ENCODE assay signal across 10 cellular contexts in the genomic region with DNA sequence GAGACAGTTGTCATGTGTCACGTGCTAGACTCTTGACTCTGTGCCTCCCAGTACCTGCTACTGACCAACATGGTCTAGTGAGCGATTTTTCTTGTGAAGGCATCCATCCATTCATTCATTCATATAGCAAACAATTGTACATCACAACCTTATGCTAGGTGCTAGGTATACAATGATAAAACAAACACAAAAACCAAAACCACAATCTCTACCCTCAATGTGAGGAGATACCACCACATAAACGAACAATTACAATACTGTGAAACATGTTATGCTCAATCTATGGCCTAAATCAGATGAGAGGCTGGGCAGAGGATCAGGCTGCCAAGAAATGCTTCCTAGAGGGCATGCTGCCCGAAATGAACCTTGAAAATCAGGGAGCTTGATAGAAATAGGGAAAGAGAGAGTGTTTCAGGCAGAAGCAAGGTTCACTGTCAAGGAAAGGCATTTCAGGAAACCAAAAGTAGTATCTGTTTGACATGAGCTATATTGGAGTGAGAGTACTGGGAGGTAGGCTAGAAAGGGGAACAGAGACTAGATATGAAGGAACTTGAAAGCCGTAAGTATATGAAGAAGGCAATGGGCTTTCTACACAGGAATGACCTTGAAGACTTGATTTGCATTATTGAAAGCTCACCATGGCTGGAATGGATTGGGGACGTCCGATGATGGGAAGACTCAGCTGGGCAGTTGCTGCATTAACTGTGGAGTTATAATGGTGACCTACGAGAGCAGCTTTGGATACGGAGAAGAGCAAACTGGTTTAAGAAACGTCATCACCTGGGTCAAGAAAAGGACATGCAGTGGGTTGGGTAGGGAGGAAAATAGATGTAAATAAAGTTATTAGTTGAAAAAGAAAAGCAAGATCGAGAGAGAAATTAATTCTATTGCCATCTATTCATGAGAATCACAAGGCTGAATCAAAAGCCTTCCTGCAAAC.
DNase-seq lines count a peak whose midpoint lies in the region; ATAC-seq lines count a peak whose summit lies in the region.
"Had no signal": no experiment of that assay in that cellular context is flagged by ENCODE, and none has a peak within 500 bp of the region (broad histone marks: within the 10 kb centered on the region; RNA-seq: fewer than 3 reads in every experiment).

No MANE protein-coding gene starts in this region.

- no peaks in the 10 kb centered on the region for H3K27me3 ChIP-seq in skeletal muscle tissue (ENCODE audit: control insufficient read depth in 3 of 3, insufficient read depth in 3 of 3, low read length in 3 of 3)

- no peaks in the 10 kb centered on the region for H3K27me3 Mint-ChIP-seq in activated T-cell treated with anti-CD3 and anti-CD28 coated beads, Interleukin-2, amount 50 U/mL, for 24 hours

- DNase-seq in activated T-cell treated with anti-CD3 and anti-CD28 coated beads, Interleukin-2, amount 50 U/mL, for 24 hours: no peak
- DNase-seq in activated T-cell treated with anti-CD3 and anti-CD28 coated beads, Interleukin-2, amount 50 U/mL, for 48 hours: no peak
- DNase-seq in SIG-M5 (lab: John Stamatoyannopoulos, UW) (peak; percentile 69), SK-N-DZ (ENCODE audit: low spot score) (no peak), HK-2 (ENCODE audit: unreplicated experiment) (no peak), midbrain (lab: John Stamatoyannopoulos, UW) (no peak)
- DNase-seq: NCI-H69, right cardiac atrium had no signal

- H3K27ac ChIP-seq in skeletal muscle tissue (ENCODE audit: low read depth, low read length): peak overlapping the region; percentile 19

- no peak overlapping the region for H3K4me3 ChIP-seq in skeletal muscle tissue (ENCODE audit: low read length in 3 of 3)

- H3K27ac Mint-ChIP-seq in activated T-cell treated with anti-CD3 and anti-CD28 coated beads, Interleukin-2, amount 50 U/mL, for 24 hours: peak overlapping the region; percentile 90

- H3K9me3 ChIP-seq in skeletal muscle tissue (ENCODE audit: control insufficient read depth in 3 of 3, low read length in 3 of 3): no peaks in the 10 kb centered on the region

- peak; percentile 76 for ATAC-seq in HG02763 (IDR thresholded peaks at IDR 0.05; ENCODE audit: unreplicated experiment)

- peaks cover 13% of the 10 kb centered on the region for H3K36me3 Mint-ChIP-seq in activated T-cell treated with anti-CD3 and anti-CD28 coated beads, Interleukin-2, amount 50 U/mL, for 24 hours (ENCODE audit: low read depth)

- H3K4me1 ChIP-seq in skeletal muscle tissue (ENCODE audit: control insufficient read depth in 3 of 3, insufficient read depth in 3 of 3, low read length in 3 of 3): no peaks in the 10 kb centered on the region

- H3K4me1 Mint-ChIP-seq in activated T-cell treated with anti-CD3 and anti-CD28 coated beads, Interleukin-2, amount 50 U/mL, for 24 hours (ENCODE audit: low read depth): peaks cover 54% of the 10 kb centered on the region

- H3K9me3 Mint-ChIP-seq in activated T-cell treated with anti-CD3 and anti-CD28 coated beads, Interleukin-2, amount 50 U/mL, for 24 hours: no peaks in the 10 kb centered on the region

- no peak overlapping the region for H3K9ac ChIP-seq in skeletal muscle tissue (ENCODE audit: low read depth in 1 of 3, low read length in 3 of 3)

- peak overlapping the region; percentile 47 for H3K4me3 Mint-ChIP-seq in activated T-cell treated with anti-CD3 and anti-CD28 coated beads, Interleukin-2, amount 50 U/mL, for 24 hours

- no peaks in the 10 kb centered on the region for H3K36me3 ChIP-seq in skeletal muscle tissue (ENCODE audit: control insufficient read depth in 3 of 3, insufficient read depth in 3 of 3, low read length in 3 of 3)
